In genomic region chr6:868212-868611, GRCh38 we compare ENCODE assay signal across 31 cellular contexts.
"Had no signal": no experiment of that assay in that cellular context is flagged by ENCODE, and none has a peak within 500 bp of the region (broad histone marks: within the 10 kb centered on the region; RNA-seq: fewer than 3 reads in every experiment).

No MANE protein-coding gene starts in this region.

- ATAC-seq: activated CD4-positive, alpha-beta T cell treated with anti-CD3 and anti-CD28 coated beads for 36 hours; activated CD4-positive, CD25-positive, alpha-beta regulatory T cell treated with anti-CD3 and anti-CD28 coated beads, Interleukin-2, amount 50 U/mL, for 24 hours; activated CD8-positive, alpha-beta memory T cell treated with anti-CD3 and anti-CD28 coated beads, Interleukin-2, amount 10 ng/mL, durations not matched to agents 7 days and 5 days; activated CD8-positive, alpha-beta T cell treated with anti-CD3 and anti-CD28 coated beads, Interleukin-2, amount 10 ng/mL, durations not matched to agents 7 days and 5 days; activated naive CD8-positive, alpha-beta T cell treated with anti-CD3 and anti-CD28 coated beads, Interleukin-2, amount 50 U/mL, for 24 hours; WTC11 had no signal

- H3K27me3 ChIP-seq: ascending aorta, cardiac muscle cell had no signal

- H3K4me1 ChIP-seq: ascending aorta had no signal

- H3K36me3 ChIP-seq: ascending aorta, cardiac muscle cell, WERI-Rb-1 had no signal

- DNase-seq: activated CD4-positive, alpha-beta memory T cell treated with anti-CD3 and anti-CD28 coated beads, Interleukin-2, amount 10 ng/mL, durations not matched to agents 7 days and 5 days; activated CD4-positive, alpha-beta T cell treated with anti-CD3 and anti-CD28 coated beads for 1 hour; activated CD4-positive, alpha-beta T cell treated with anti-CD3 and anti-CD28 coated beads for 36 hours; activated CD4-positive, alpha-beta T cell treated with anti-CD3 and anti-CD28 coated beads for 48 hours; activated CD4-positive, alpha-beta T cell treated with anti-CD3 and anti-CD28 coated beads, Interleukin-2, amount 10 ng/mL, durations not matched to agents 7 days and 5 days; activated CD4-positive, alpha-beta T cell treated with anti-CD3 and anti-CD28 coated beads, Interleukin-2, amount 50 U/mL, for 48 hours; activated CD4-positive, CD25-positive, alpha-beta regulatory T cell; activated CD8-positive, alpha-beta memory T cell treated with anti-CD3 and anti-CD28 coated beads for 24 hours; activated CD8-positive, alpha-beta memory T cell treated with anti-CD3 and anti-CD28 coated beads, Interleukin-2, amount 10 ng/mL, durations not matched to agents 7 days and 5 days; activated CD8-positive, alpha-beta memory T cell treated with anti-CD3 and anti-CD28 coated beads, Interleukin-2, amount 50 U/mL, for 48 hours; activated CD8-positive, alpha-beta T cell treated with anti-CD3 and anti-CD28 coated beads, Interleukin-2, amount 10 ng/mL, durations not matched to agents 7 days and 5 days; activated effector memory CD4-positive, alpha-beta T cell treated with Interleukin-2 at 50 U/mL for 16 hours; activated gamma-delta T cell; activated naive CD4-positive, alpha-beta T cell treated with anti-CD3 and anti-CD28 coated beads, Interleukin-2, amount 10 ng/mL, durations not matched to agents 7 days and 5 days; activated naive CD4-positive, alpha-beta T cell treated with Interleukin-2 at 50 U/mL for 16 hours; activated naive CD8-positive, alpha-beta T cell treated with anti-CD3 and anti-CD28 coated beads, Interleukin-2, amount 10 ng/mL, durations not matched to agents 7 days and 5 days; activated naive CD8-positive, alpha-beta T cell treated with anti-CD3 and anti-CD28 coated beads, Interleukin-2, amount 50 U/mL, for 24 hours; activated T-cell treated with anti-CD3 and anti-CD28 coated beads, Interleukin-2, amount 50 U/mL, for 24 hours; activated T-cell treated with anti-CD3 and anti-CD28 coated beads, Interleukin-2, amount 50 U/mL, for 48 hours; amygdala; anterior cingulate cortex; caudate nucleus; cerebellar nuclear complex; T-helper 1 cell; T-helper 2 cell; T-helper 9 cell; WERI-Rb-1 had no signal

- H3K9me3 ChIP-seq: ascending aorta had no signal

- H3K4me3 ChIP-seq: ascending aorta, cardiac muscle cell had no signal
